8 cellular contexts compared by ENCODE assay signal in the genomic region with DNA sequence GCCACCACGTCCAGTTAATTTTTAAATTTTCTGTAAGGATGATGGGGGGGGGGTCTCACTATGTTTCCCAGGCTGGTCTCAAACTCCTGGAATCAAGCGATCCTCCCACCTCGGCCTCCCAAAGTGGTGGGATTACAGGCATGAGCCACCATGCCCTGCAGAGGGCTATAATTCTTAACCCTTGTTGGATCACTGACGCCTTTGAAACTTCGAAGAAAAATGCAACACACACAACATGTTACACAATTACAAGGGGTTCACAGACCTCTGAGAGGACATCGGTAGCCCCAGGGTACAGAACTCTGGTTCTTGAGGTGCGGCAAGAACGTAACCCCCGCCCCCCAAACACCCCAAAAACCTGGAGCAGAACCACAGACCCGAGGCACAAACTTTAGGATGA. TPM values are rescaled to one million over a fixed set of nuclear protein-coding genes. Genes with fewer than 3 reads are reported as not detected.
DNase-seq lines count a peak whose midpoint lies in the region; ATAC-seq and TF ChIP-seq lines count a peak whose summit lies in the region.

No MANE protein-coding gene starts in this region.

- POLR2A ChIA-PET in MCF 10A (lab: Yijun Ruan, JAX) = interaction anchor here (1.5 to 4.5 kb wide), 4 partner anchors 9 to 77 kb away, joined by 5 to 45 read pairs (median 15); a partner anchor contains a TSS

- H3K27ac Mint-ChIP-seq in MCF 10A (ENCODE audit: low read depth, unreplicated experiment) (no peak overlapping the region), memory B cell (no peak overlapping the region)

- peak overlapping the region; percentile 65 for H3K4me3 Mint-ChIP-seq in MCF 10A (ENCODE audit: unreplicated experiment)
- peak overlapping the region; percentile 81 for H3K4me3 Mint-ChIP-seq in memory B cell

- H3K4me1 ChIP-seq in cardiac muscle cell (ENCODE audit: low read depth) (peaks cover 7% of the 10 kb centered on the region), upper lobe of right lung (no peaks in the 10 kb centered on the region)

- no peaks in the 10 kb centered on the region for H3K27me3 Mint-ChIP-seq in MCF 10A (ENCODE audit: insufficient read depth, unreplicated experiment)
- H3K27me3 Mint-ChIP-seq in memory B cell = no peaks in the 10 kb centered on the region

- BruUV-seq in MCF 10A (replicated peaks; lab: Mats Ljungman, UMichigan) = no TSS peak

- H3K9me3 Mint-ChIP-seq in MCF 10A (ENCODE audit: unreplicated experiment) = no peaks in the 10 kb centered on the region
- peaks cover 2% of the 10 kb centered on the region for H3K9me3 Mint-ChIP-seq in memory B cell

- TF ChIP-seq CTCF in cardiac muscle cell (IDR thresholded peaks at IDR 0.05; ENCODE audit: low read depth, low read length) (no peak), MCF 10A (IDR thresholded peaks at IDR 0.05; ENCODE audit: unreplicated experiment) (no peak), upper lobe of right lung (IDR thresholded peaks at IDR 0.05) (no peak)

- peak in 1 of 2 donors; percentile 21 for DNase-seq in cardiac muscle cell (ENCODE audit: low read depth in 1 of 2, low spot score in 1 of 2)
- no peak for DNase-seq in Right ventricle myocardium inferior (ENCODE audit: missing footprints)
- no peak for DNase-seq in MCF 10A (ENCODE audit: unreplicated experiment)
- no peak for DNase-seq in memory B cell (ENCODE audit: low spot score in 2 of 2)
- DNase-seq in upper lobe of right lung = no peak
- no peak for DNase-seq in stimulated activated CD4-positive, alpha-beta T cell treated with anti-CD3 and anti-CD28 coated beads, Interleukin-15, amount 100 ng/mL, for 24 hours
- DNase-seq in globus pallidus (ENCODE audit: low spot score) = no peak

- H3K36me3 ChIP-seq in cardiac muscle cell (no peaks in the 10 kb centered on the region), upper lobe of right lung (no peaks in the 10 kb centered on the region)

- H3K27me3 ChIP-seq in cardiac muscle cell (peaks cover 32% of the 10 kb centered on the region), upper lobe of right lung (no peaks in the 10 kb centered on the region)

- intact Hi-C loops in Right ventricle myocardium inferior (cut with DNase I) = no loop called here
- intact Hi-C loops in MCF 10A (cut with micrococcal nuclease) = no loop called here
- intact Hi-C loops in upper lobe of right lung (cut with DNase I) = no loop called here

- peak overlapping the region; percentile 11 for H3K4me3 ChIP-seq in cardiac muscle cell
- peak overlapping the region; percentile 58 for H3K4me3 ChIP-seq in upper lobe of right lung

- ATAC-seq in Right ventricle myocardium inferior = no peak
- no peak for ATAC-seq in memory B cell (ENCODE audit: low read depth)
- ATAC-seq in upper lobe of right lung = no peak
- ATAC-seq in GM21526 (IDR thresholded peaks at IDR 0.05; ENCODE audit: low FRiP score, unreplicated experiment) = no peak

- H3K4me1 Mint-ChIP-seq in MCF 10A (ENCODE audit: insufficient read depth, unreplicated experiment) (no peaks in the 10 kb centered on the region), memory B cell (peaks cover 27% of the 10 kb centered on the region)

- H3K27ac ChIP-seq in cardiac muscle cell (peak overlapping the region; percentile 24), upper lobe of right lung (peak overlapping the region; percentile 83)

- CTCF ChIA-PET in MCF 10A (lab: Yijun Ruan, JAX) = interaction anchor here (0.6 to 14.9 kb wide), 4 partner anchors 7 to 363 kb away, joined by 3 to 405 read pairs (median 34); no protein-coding TSS in a partner anchor

- H3K9me3 ChIP-seq in cardiac muscle cell (ENCODE audit: low read depth) (no peaks in the 10 kb centered on the region), upper lobe of right lung (no peaks in the 10 kb centered on the region)

- H3K36me3 Mint-ChIP-seq in MCF 10A (ENCODE audit: insufficient read depth, unreplicated experiment) = no peaks in the 10 kb centered on the region
- no peaks in the 10 kb centered on the region for H3K36me3 Mint-ChIP-seq in memory B cell

RNA-seq across cellular contexts. Expression of a gene that starts 8.4 kb away (rescaled TPM):
- 19.7 and 26.6 TPM in 2 replicates for total RNA-seq in cardiac muscle cell
- 34.2 and 35.2 TPM in 2 replicates for polyA plus RNA-seq in cardiac muscle cell
- total RNA-seq in Right ventricle myocardium inferior = 30.4 TPM
- total RNA-seq in MCF 10A (2022) = 30.1 and 37.2 TPM in 2 replicates
- 36.4 TPM for total RNA-seq in upper lobe of right lung

RNA-seq across cellular contexts. Expression of a gene that starts 40.3 kb away (rescaled TPM):
- 0.09 TPM in 1 of 2 replicates, not detected in the other for total RNA-seq in cardiac muscle cell
- polyA plus RNA-seq in cardiac muscle cell = not detected in 2 replicates
- total RNA-seq in Right ventricle myocardium inferior = 0.11 TPM
- 0.17 and 0.35 TPM in 2 replicates for total RNA-seq in MCF 10A (2022)
- total RNA-seq in upper lobe of right lung = 0.93 TPM
